9 cellular contexts compared by ENCODE assay signal in genomic region chr5:15500326-15500958, GRCh38. TPM values are rescaled to one million over a fixed set of nuclear protein-coding genes. Genes with fewer than 3 reads are reported as not detected.
DNase-seq lines count a peak whose midpoint lies in the region; ATAC-seq and TF ChIP-seq lines count a peak whose summit lies in the region.
"Had no signal": no experiment of that assay in that cellular context is flagged by ENCODE, and none has a peak within 500 bp of the region (broad histone marks: within the 10 kb centered on the region; RNA-seq: fewer than 3 reads in every experiment).

No MANE protein-coding gene starts in this region.

- no peaks in the 10 kb centered on the region for H3K9me3 ChIP-seq in NT2/D1 (ENCODE audit: insufficient read depth, low read length)

- H3K4me1 ChIP-seq in NT2/D1 (ENCODE audit: insufficient read depth, insufficient read length) = no peaks in the 10 kb centered on the region

- ATAC-seq in GM21528 (IDR thresholded peaks at IDR 0.05; ENCODE audit: low FRiP score, unreplicated experiment) (no peak), HG02763 (IDR thresholded peaks at IDR 0.05; ENCODE audit: unreplicated experiment) (no peak)

- H3K36me3 Mint-ChIP-seq in neural crest cell (ENCODE audit: low read depth) = peaks cover 8% of the 10 kb centered on the region

- H3K27me3 Mint-ChIP-seq in neural crest cell (ENCODE audit: low read depth) = peaks cover 24% of the 10 kb centered on the region

- TF ChIP-seq CTCF in foreskin fibroblast (IDR thresholded peaks at IDR 0.05; ENCODE audit: low read depth, low read length) (no peak), neural crest cell (conservative IDR thresholded peaks at IDR 0.05) (peak; percentile 4)

- peak overlapping the region; percentile 14 for H3K27ac Mint-ChIP-seq in neural crest cell (ENCODE audit: unreplicated experiment)
- H3K27ac Mint-ChIP-seq: dendritic cell treated with granulocyte-macrophage colony-stimulating factor and Interleukin-4, amounts not matched to agents 40 ng/mL and 50 ng/mL, for 4 days had no signal

- H3K4me1 Mint-ChIP-seq in neural crest cell = peaks cover 45% of the 10 kb centered on the region

- H3K27me3 ChIP-seq in NT2/D1 (ENCODE audit: insufficient read depth, insufficient read length) = no peaks in the 10 kb centered on the region

- peak overlapping the region; percentile 87 for H3K9ac ChIP-seq in NT2/D1 (ENCODE audit: insufficient read length, low read depth)

- peak overlapping the region; percentile 80 for H3K4me3 ChIP-seq in NT2/D1 (ENCODE audit: insufficient read length, low read depth)
- H3K4me3 ChIP-seq in foreskin fibroblast (ENCODE audit: low read depth in 1 of 2, low read length in 2 of 2) = peak overlapping the region; percentile 60 to 84

- H3K4me3 Mint-ChIP-seq in neural crest cell = peak overlapping the region; percentile 90
- H3K4me3 Mint-ChIP-seq: dendritic cell treated with granulocyte-macrophage colony-stimulating factor and Interleukin-4, amounts not matched to agents 40 ng/mL and 50 ng/mL, for 4 days had no signal

- peaks cover 8% of the 10 kb centered on the region for H3K36me3 ChIP-seq in NT2/D1 (ENCODE audit: insufficient read depth, insufficient read length, low read length)

- peak; percentile 55 for DNase-seq in ELF-1 (ENCODE audit: low read depth, low spot score)
- DNase-seq in NT2/D1 (ENCODE audit: low read depth, low spot score) = no peak
- DNase-seq in foreskin fibroblast = peak; percentile 57 to 82
- peak; percentile 42 for DNase-seq in neural crest cell (ENCODE audit: low read depth, low spot score)
- no peak for DNase-seq in OCI-M2 (lab: John Stamatoyannopoulos, UW; ENCODE audit: unreplicated experiment)
- DNase-seq in middle frontal gyrus (ENCODE audit: extremely low spot score, low spot score) = no peak

- H3K9me3 Mint-ChIP-seq in neural crest cell = no peaks in the 10 kb centered on the region
- H3K9me3 Mint-ChIP-seq: dendritic cell treated with granulocyte-macrophage colony-stimulating factor and Interleukin-4, amounts not matched to agents 40 ng/mL and 50 ng/mL, for 4 days had no signal

RNA-seq across cellular contexts. Expression of gene FBXL7, which starts 0.5 kb away (rescaled TPM):
- total RNA-seq in neural crest cell = 20.7 and 20.8 TPM in 2 replicates

Comparison
In these comparisons a context has a peak if more than half of its experiments do, and no peak if none do; other contexts are left out.
1. DNase-seq: peak in ELF-1 (single experiment), foreskin fibroblast (2 of 2) and neural crest cell (single experiment); none in NT2/D1 (single experiment), OCI-M2 (single experiment) and middle frontal gyrus (single experiment).